Comparison of ENCODE assay signal across 8 cellular contexts in genomic region chr9:129110740-129111142, GRCh38. TPM values are rescaled to one million over a fixed set of nuclear protein-coding genes. Genes with fewer than 3 reads are reported as not detected.
DNase-seq lines count a peak whose midpoint lies in the region; ATAC-seq and TF ChIP-seq lines count a peak whose summit lies in the region.

Gene CRAT, minus strand, starts transcription at chr9:129110793. Its CDS starts 284 bp downstream, at chr9:129110509.

- H3K27me3 ChIP-seq in cardiac muscle cell (no peaks in the 10 kb centered on the region), trophoblast cell (ENCODE audit: insufficient read depth, low read length) (peaks cover 6% of the 10 kb centered on the region), tibial artery (no peaks in the 10 kb centered on the region)

- intact Hi-C loops in tibial artery (cut with DNase I; ENCODE audit: low total_unique reads) = no loop called here

- peaks cover 3% of the 10 kb centered on the region for H3K36me3 Mint-ChIP-seq in T-cell

- H2AK5ac ChIP-seq in trophoblast cell (ENCODE audit: low read length) = peak within 1 kb of the TSS; percentile 93

- H3K14ac ChIP-seq in trophoblast cell (ENCODE audit: low read length) = peak within 1 kb of the TSS; percentile 99

- H4K91ac ChIP-seq in trophoblast cell (ENCODE audit: low read depth, low read length) = peak within 1 kb of the TSS; percentile 96

- H2BK12ac ChIP-seq in trophoblast cell (ENCODE audit: low read length) = peak within 1 kb of the TSS; percentile 43

- peak within 1 kb of the TSS; percentile 80 for H3K9ac ChIP-seq in trophoblast cell (ENCODE audit: low read length)

- peak within 1 kb of the TSS; percentile 93 to 96 for H3K27ac Mint-ChIP-seq in T-cell

- H3K27me3 Mint-ChIP-seq in T-cell = no peaks in the 10 kb centered on the region

- no peak for TF ChIP-seq CTCF in GM12875 (IDR thresholded peaks at IDR 0.05; ENCODE audit: borderline replicate concordance, insufficient read depth, low read depth, low read length)
- TF ChIP-seq CTCF in cardiac muscle cell (IDR thresholded peaks at IDR 0.05; ENCODE audit: low read depth, low read length) = no peak
- TF ChIP-seq CTCF in tibial artery (IDR thresholded peaks at IDR 0.05) = no peak

- peak within 1 kb of the TSS; percentile 99 for H4K12ac ChIP-seq in trophoblast cell (ENCODE audit: low read depth, low read length)

- no peaks in the 10 kb centered on the region for H3K9me3 ChIP-seq in cardiac muscle cell (ENCODE audit: low read depth)
- no peaks in the 10 kb centered on the region for H3K9me3 ChIP-seq in trophoblast cell (ENCODE audit: insufficient read depth, low read depth, low read length)
- H3K9me3 ChIP-seq in tibial artery = no peaks in the 10 kb centered on the region

- H3K18ac ChIP-seq in trophoblast cell (ENCODE audit: low read length) = peak within 1 kb of the TSS; percentile 99

- peak within 1 kb of the TSS; percentile 94 for H3K4me2 ChIP-seq in trophoblast cell (ENCODE audit: low read length)

- H3K4me1 Mint-ChIP-seq in T-cell = peaks cover 29 to 45% (median 38%) of the 10 kb centered on the region in 3 donors

- DNase-seq in NCI-H1436 treated with DMSO at 0.1 percent for 48 hours (lab: John Stamatoyannopoulos, UW) = peak; percentile 53
- DNase-seq in T-cell = peak; percentile 81 to 97 (median 93)
- DNase-seq in cardiac muscle cell (ENCODE audit: low read depth in 1 of 2, low spot score in 1 of 2) = peak; percentile 96
- DNase-seq in trophoblast cell = peak; percentile 93
- peak; percentile 97 to 99 for DNase-seq in tibial artery

- H3K79me2 ChIP-seq in trophoblast cell (ENCODE audit: control insufficient read depth, insufficient read depth, low read length, poor library complexity) = peaks cover 14% of the 10 kb centered on the region

- H3K4me1 ChIP-seq in cardiac muscle cell (ENCODE audit: low read depth) = no peaks in the 10 kb centered on the region
- peaks cover 7 to 9% of the 10 kb centered on the region in 2 experiments for H3K4me1 ChIP-seq in trophoblast cell (ENCODE audit: control insufficient read depth in 1 of 2, insufficient read depth in 2 of 2, low read length in 2 of 2)
- peaks cover 0 to 50% (median 27%) of the 10 kb centered on the region in 4 donors for H3K4me1 ChIP-seq in tibial artery

- H3K4ac ChIP-seq in trophoblast cell (ENCODE audit: low read depth, low read length) = peak within 1 kb of the TSS; percentile 94

- peak within 1 kb of the TSS; percentile 30 for H3K27ac ChIP-seq in adipose tissue (ENCODE audit: low read depth, low read length)
- H3K27ac ChIP-seq in cardiac muscle cell = peak within 1 kb of the TSS; percentile 92
- peak within 1 kb of the TSS; percentile 94 for H3K27ac ChIP-seq in trophoblast cell (ENCODE audit: low read depth, low read length)
- H3K27ac ChIP-seq in tibial artery = peak within 1 kb of the TSS; percentile 88 to 92

- 0 to 2% (median 1%) methylated on average over 10 to 28 of the region's 28 CpGs for WGBS in adipose tissue, 3 donors
- WGBS in trophoblast cell (ENCODE audit: extremely low coverage, insufficient coverage, insufficient read length) = no CpG with 5 or more reads among the region's 28 CpGs

- peak within 1 kb of the TSS; percentile 85 to 96 (median 92) for H3K4me3 Mint-ChIP-seq in T-cell

- H2BK5ac ChIP-seq in trophoblast cell (ENCODE audit: low read depth, low read length, poor library complexity) = peak within 1 kb of the TSS; percentile 98

- CTCF ChIA-PET in T-cell (lab: Charles Lee) = no interaction called here

- peak within 1 kb of the TSS; percentile 96 for H2AFZ ChIP-seq in trophoblast cell (ENCODE audit: insufficient read depth, low read length, poor library complexity)

- peaks cover 16% of the 10 kb centered on the region for H3K79me1 ChIP-seq in trophoblast cell (ENCODE audit: low read length)

- H3K23ac ChIP-seq in trophoblast cell (ENCODE audit: low read length) = no peak within 1 kb of the TSS

- H3K4me3 ChIP-seq in GM12875 (ENCODE audit: low read depth, low read length) (peak within 1 kb of the TSS; percentile 71), cardiac muscle cell (peak within 1 kb of the TSS; percentile 88), trophoblast cell (ENCODE audit: low read depth, low read length) (peak within 1 kb of the TSS; percentile 90), tibial artery (peak within 1 kb of the TSS; percentile 80 to 84)

- peak within 1 kb of the TSS; percentile 98 for H4K8ac ChIP-seq in trophoblast cell (ENCODE audit: low read depth, low read length)

- POLR2A ChIA-PET in T-cell (lab: Charles Lee) = interaction anchor here in 1 of 2 donors (1.0 kb wide), 1 partner anchor 82 kb away, joined by 4 read pairs; the partner anchor contains the start of gene SH3GLB2

- ATAC-seq in HG02763 (IDR thresholded peaks at IDR 0.05; ENCODE audit: unreplicated experiment) (peak; percentile 71), T-cell (replicated peaks in 1 of 4) (peak; percentile 83 to 87 (median 85))

- no peaks in the 10 kb centered on the region for H3K9me3 Mint-ChIP-seq in T-cell

- peak within 1 kb of the TSS; percentile 74 for H2BK120ac ChIP-seq in trophoblast cell (ENCODE audit: insufficient read depth, low read length, poor library complexity)

- H3K36me3 ChIP-seq in cardiac muscle cell (no peaks in the 10 kb centered on the region), trophoblast cell (ENCODE audit: control insufficient read depth in 1 of 2, insufficient read depth in 2 of 2, low read length in 2 of 2) (peaks cover under 1 to 3% of the 10 kb centered on the region in 2 experiments), tibial artery (peaks cover 5 to 30% (median 24%) of the 10 kb centered on the region in 3 donors)

RNA-seq across cellular contexts. Expression of gene CRAT, which starts in this region (rescaled TPM):
- total RNA-seq in T-cell (10 to 100 TPM in 4 of 5 donors, 1 to 10 TPM in 1; 6.6 to 17.5 (median 13.9) TPM), cardiac muscle cell (81.6 and 92.8 TPM in 2 replicates)
- polyA plus RNA-seq in adipose tissue (10 to 100 TPM; 51.4 to 74.8 (median 52.2) TPM), cardiac muscle cell (80.6 and 85.2 TPM in 2 replicates)
- polyA plus RNA-seq in trophoblast cell (2013) = 13.3 and 13.9 TPM in 2 replicates

Comparison
In these comparisons a context has a peak if more than half of its experiments do, and no peak if none do; other contexts are left out.
1. Peak in every context shown above with its lines: DNase-seq, ATAC-seq, H3K4me3 ChIP-seq and H3K27ac ChIP-seq.
2. H3K27ac ChIP-seq: peak in every context shown above with its lines; median percentile 94 in trophoblast cell; 92 in cardiac muscle cell; 90 in tibial artery; 30 in adipose tissue.